ENCODE assay signal across 8 cellular contexts in genomic region chr5:150700600-150701377, GRCh38. TPM values are rescaled to one million over a fixed set of nuclear protein-coding genes. Genes with fewer than 3 reads are reported as not detected.
A peak's percentile ranks its signal among the peaks of the same experiment; 100 is the strongest.
DNase-seq lines count a peak whose midpoint lies in the region; ATAC-seq, FAIRE-seq and TF ChIP-seq lines count a peak whose summit lies in the region.

Gene RBM22 (minus strand): TSS chr5:150701062. CDS start chr5:150700985, 77 bp downstream.

- H3K9me3 ChIP-seq in keratinocyte (ENCODE audit: control insufficient read depth, low read depth, low read length), result no peaks in the 10 kb centered on the region

- no peaks in the 10 kb centered on the region for H3K27me3 ChIP-seq in keratinocyte (ENCODE audit: control insufficient read depth, extremely low read depth, insufficient read depth, low read length)

- no peaks in the 10 kb centered on the region for H4K20me1 ChIP-seq in keratinocyte (ENCODE audit: control insufficient read depth, extremely low read depth, insufficient read depth, low read length)

- H2AFZ ChIP-seq in keratinocyte (ENCODE audit: control insufficient read depth, low read length), result peak within 1 kb of the TSS; percentile 99

- TF ChIP-seq CTCF in AG09319 (IDR thresholded peaks at IDR 0.05; ENCODE audit: low read depth, low read length) (peak; percentile 69), keratinocyte (optimal IDR thresholded peaks at IDR 0.05 in 1 of 3, IDR thresholded peaks at IDR 0.05 in 1 of 3, conservative IDR thresholded peaks at IDR 0.05 in 1 of 3; ENCODE audit: extremely low read depth in 1 of 3, insufficient read depth in 2 of 3, low read length in 3 of 3) (peak; percentile 41 to 79 (median 76))

- peak within 1 kb of the TSS; percentile 87 for H3K27ac ChIP-seq in keratinocyte (ENCODE audit: control insufficient read depth, insufficient read depth, low read length)

- H3K4me2 ChIP-seq in keratinocyte (ENCODE audit: control insufficient read depth, extremely low read depth, insufficient read depth, low read depth, low read length), result peak within 1 kb of the TSS; percentile 98

- dilution Hi-C loops in keratinocyte (cut with MboI; ENCODE audit: extremely low pct_ligation_motif_present, low sequenced_read_pairs), result no loop called here

- peaks cover 17 to 24% of the 10 kb centered on the region in 2 experiments for H3K36me3 ChIP-seq in keratinocyte (ENCODE audit: control insufficient read depth in 2 of 2, extremely low read depth in 1 of 2, insufficient read depth in 2 of 2, low read length in 2 of 2)

- H3K4me3 ChIP-seq in keratinocyte (ENCODE audit: control insufficient read depth in 2 of 3, extremely low read depth in 1 of 3, insufficient read depth in 2 of 3, low read depth in 1 of 3, low read length in 3 of 3), result peak within 1 kb of the TSS; percentile 55 to 96 (median 83)

- peaks cover 24% of the 10 kb centered on the region for H3K79me2 ChIP-seq in keratinocyte (ENCODE audit: control insufficient read depth, insufficient read depth, low read length)

- FAIRE-seq in keratinocyte (lab: Jason Lieb, UNC), result peak; percentile 83

- no peaks in the 10 kb centered on the region for H3K9me1 ChIP-seq in keratinocyte (ENCODE audit: control insufficient read depth, extremely low read depth, insufficient read depth, low read length)

- H3K9ac ChIP-seq in keratinocyte (ENCODE audit: control insufficient read depth, extremely low read depth, insufficient read depth, low read length), result peak within 1 kb of the TSS; percentile 89

- ATAC-seq in GM18909 (IDR thresholded peaks at IDR 0.05; ENCODE audit: poor library complexity, unreplicated experiment), result peak; percentile 95
- peak; percentile 96 for ATAC-seq in HG03175 (IDR thresholded peaks at IDR 0.05; ENCODE audit: unreplicated experiment)

- H3K4me1 ChIP-seq in keratinocyte (ENCODE audit: control insufficient read depth, extremely low read depth, insufficient read depth, low read length), result peaks cover 15% of the 10 kb centered on the region

- peak; percentile 59 for DNase-seq in AG09319 (ENCODE audit: extremely low read depth, low read depth)
- peak; percentile 95 for DNase-seq in NCI-H345 (lab: John Stamatoyannopoulos, UW)
- DNase-seq in activated CD4-positive, CD25-positive, alpha-beta regulatory T cell (lab: John Stamatoyannopoulos, UW), result peak; percentile 62 to 83 (median 76)
- peak; percentile 97 for DNase-seq in cerebellar cortex (ENCODE audit: low spot score)
- DNase-seq in keratinocyte (ENCODE audit: low read depth, low spot score), result peak; percentile 54
- DNase-seq in stimulated activated CD4-positive, alpha-beta T cell treated with anti-CD3 and anti-CD28 coated beads, Interleukin-15, amount 100 ng/mL, for 1 hour (ENCODE audit: low read depth in 1 of 2, low spot score in 1 of 2), result peak; percentile 77 to 86

RNA-seq across cellular contexts. Expression of gene RBM22, which starts in this region (rescaled TPM):
- 26.2 to 52.4 TPM (median 34.7 TPM) in 3 replicates for polyA plus RNA-seq in keratinocyte
- polyA plus RNA-seq in keratinocyte (2011; ENCODE audit: low read depth), result 14.5 TPM
- polyA plus RNA-seq in keratinocyte (2011; cell fraction: cytosol; rRNA removed), result 25.8 and 36.0 TPM in 2 replicates
- polyA plus RNA-seq in keratinocyte (2011; cell fraction: nucleus; rRNA removed), result 45.2 and 60.3 TPM in 2 replicates
- polyA plus RNA-seq in keratinocyte (2012; ENCODE audit: low replicate concordance), result 30.2 and 31.3 TPM in 2 replicates
- 15.3 to 29.9 TPM (median 20.9 TPM) in 3 replicates for polyA minus RNA-seq in keratinocyte
- polyA minus RNA-seq in keratinocyte (2011; cell fraction: cytosol; rRNA and poly(A)+ RNA removed), result 17.8 TPM
- 15.5 and 23.2 TPM in 2 replicates for polyA minus RNA-seq in keratinocyte (2011; cell fraction: nucleus; rRNA and poly(A)+ RNA removed)

Comparison
In these comparisons a context has a peak if more than half of its experiments do, and no peak if none do; other contexts are left out.
1. Peak in every context shown above with its lines: DNase-seq, ATAC-seq, H3K4me3 ChIP-seq and H3K27ac ChIP-seq.